Comparison of ENCODE assay signal across 7 cellular contexts in the genomic region with DNA sequence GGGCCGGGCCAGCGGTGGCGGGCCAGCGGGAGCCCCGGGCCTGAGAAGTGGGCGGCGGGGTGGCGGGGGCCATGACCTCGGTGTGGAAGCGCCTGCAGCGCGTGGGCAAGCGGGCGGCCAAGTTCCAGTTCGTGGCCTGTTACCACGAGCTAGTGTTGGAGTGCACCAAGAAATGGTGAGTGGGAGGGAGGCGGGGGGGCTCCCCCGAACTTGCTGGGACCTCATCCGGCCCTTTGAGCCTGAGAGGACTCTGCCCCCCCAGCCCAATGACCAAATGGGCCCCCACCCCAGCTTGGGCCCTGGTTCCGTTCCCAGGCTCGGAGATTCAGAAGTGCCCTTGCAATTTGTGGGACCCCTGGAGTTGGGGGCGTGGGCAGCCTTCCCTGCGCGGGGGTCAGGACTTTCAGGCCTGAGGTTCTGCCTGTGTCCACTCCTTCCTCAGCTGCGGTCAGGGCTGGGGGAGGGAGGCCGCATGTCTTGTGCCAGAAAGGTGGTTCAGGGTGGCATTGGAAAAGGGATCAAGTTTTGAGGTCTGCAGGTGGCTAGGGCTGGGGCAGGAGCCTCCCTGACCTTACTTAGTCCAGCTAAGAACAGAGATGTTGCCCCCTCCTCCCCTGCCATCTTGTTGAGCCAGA. TPM values are rescaled to one million over a fixed set of nuclear protein-coding genes. Genes with fewer than 3 reads are reported as not detected.
DNase-seq lines count a peak whose midpoint lies in the region; ATAC-seq, FAIRE-seq and TF ChIP-seq lines count a peak whose summit lies in the region.

No MANE protein-coding gene starts in this region.

- H3K9me3 ChIP-seq in HUES6 (ENCODE audit: control insufficient read depth, insufficient read depth, low read depth, low read length) (no peaks in the 10 kb centered on the region), keratinocyte (ENCODE audit: control insufficient read depth, low read depth, low read length) (no peaks in the 10 kb centered on the region), suprapubic skin (no peaks in the 10 kb centered on the region)

- dilution Hi-C loops in keratinocyte (cut with MboI; ENCODE audit: extremely low pct_ligation_motif_present, low sequenced_read_pairs), result no loop called here

- peaks cover 8% of the 10 kb centered on the region for H4K20me1 ChIP-seq in keratinocyte (ENCODE audit: control insufficient read depth, extremely low read depth, insufficient read depth, low read length)

- H3K36me3 ChIP-seq in HUES6 (ENCODE audit: control insufficient read depth, insufficient read depth, low read length), result no peaks in the 10 kb centered on the region
- peaks cover 6 to 8% of the 10 kb centered on the region in 2 experiments for H3K36me3 ChIP-seq in keratinocyte (ENCODE audit: control insufficient read depth in 2 of 2, extremely low read depth in 1 of 2, insufficient read depth in 2 of 2, low read length in 2 of 2)
- peaks cover 26% of the 10 kb centered on the region for H3K36me3 ChIP-seq in suprapubic skin

- H3K36me3 Mint-ChIP-seq in activated naive CD8-positive, alpha-beta T cell, result peaks cover 4% of the 10 kb centered on the region

- peak overlapping the region; percentile 72 for H3K27ac Mint-ChIP-seq in activated naive CD8-positive, alpha-beta T cell

- peaks cover 47% of the 10 kb centered on the region for H3K4me1 Mint-ChIP-seq in activated naive CD8-positive, alpha-beta T cell (ENCODE audit: low read depth)

- peak overlapping the region; percentile 64 for H3K4me2 ChIP-seq in keratinocyte (ENCODE audit: control insufficient read depth, extremely low read depth, insufficient read depth, low read depth, low read length)

- no peak for DNase-seq in keratinocyte (ENCODE audit: low read depth, low spot score)
- no peak for DNase-seq in suprapubic skin (ENCODE audit: low spot score in 2 of 2)
- no peak for DNase-seq in mesenteric fat pad (ENCODE audit: low spot score)
- DNase-seq in DMS79 treated with DMSO at 0.1 percent for 48 hours (lab: John Stamatoyannopoulos, UW), result no peak

- H3K9me1 ChIP-seq in keratinocyte (ENCODE audit: control insufficient read depth, extremely low read depth, insufficient read depth, low read length), result no peaks in the 10 kb centered on the region

- no peaks in the 10 kb centered on the region for H3K9me3 Mint-ChIP-seq in activated naive CD8-positive, alpha-beta T cell (ENCODE audit: low read depth)

- H3K27me3 Mint-ChIP-seq in activated naive CD8-positive, alpha-beta T cell, result no peaks in the 10 kb centered on the region

- H3K4me3 ChIP-seq in HUES6 (ENCODE audit: low read depth, low read length) (peak overlapping the region; percentile 52), keratinocyte (ENCODE audit: control insufficient read depth in 2 of 3, extremely low read depth in 1 of 3, insufficient read depth in 2 of 3, low read depth in 1 of 3, low read length in 3 of 3) (peak overlapping the region; percentile 51 to 74 (median 71)), suprapubic skin (peak overlapping the region; percentile 94)

- H3K4me3 Mint-ChIP-seq in activated naive CD8-positive, alpha-beta T cell, result peak overlapping the region; percentile 85

- TF ChIP-seq EP300 in suprapubic skin (IDR thresholded peaks at IDR 0.05), result no peak

- H2AFZ ChIP-seq in keratinocyte (ENCODE audit: control insufficient read depth, low read length), result no peak overlapping the region

- H3K9ac ChIP-seq in HUES6 (ENCODE audit: low read length) (no peak overlapping the region), keratinocyte (ENCODE audit: control insufficient read depth, extremely low read depth, insufficient read depth, low read length) (peak overlapping the region; percentile 56)

- peaks cover 43% of the 10 kb centered on the region for H3K27me3 ChIP-seq in HUES6 (ENCODE audit: control insufficient read depth, insufficient read depth, low read length)
- H3K27me3 ChIP-seq in keratinocyte (ENCODE audit: control insufficient read depth, extremely low read depth, insufficient read depth, low read length), result no peaks in the 10 kb centered on the region
- H3K27me3 ChIP-seq in suprapubic skin, result no peaks in the 10 kb centered on the region

- TF ChIP-seq CTCF in keratinocyte (optimal IDR thresholded peaks at IDR 0.05 in 1 of 3, IDR thresholded peaks at IDR 0.05 in 1 of 3, conservative IDR thresholded peaks at IDR 0.05 in 1 of 3; ENCODE audit: extremely low read depth in 1 of 3, insufficient read depth in 2 of 3, low read length in 3 of 3) (no peak), suprapubic skin (IDR thresholded peaks at IDR 0.05) (no peak)

- no peak for TF ChIP-seq POLR2A in suprapubic skin (IDR thresholded peaks at IDR 0.05)

- H3K27ac ChIP-seq in HUES6 (ENCODE audit: low read depth, low read length) (no peak overlapping the region), keratinocyte (ENCODE audit: control insufficient read depth, insufficient read depth, low read length) (peak overlapping the region; percentile 70), suprapubic skin (peak overlapping the region; percentile 89)

- H3K4me1 ChIP-seq in HUES6 (ENCODE audit: control insufficient read depth, insufficient read depth, low read length) (peaks cover 29% of the 10 kb centered on the region), keratinocyte (ENCODE audit: control insufficient read depth, extremely low read depth, insufficient read depth, low read length) (peaks cover 49% of the 10 kb centered on the region), suprapubic skin (peaks cover 70% of the 10 kb centered on the region)

- ATAC-seq in HG02623 (IDR thresholded peaks at IDR 0.05; ENCODE audit: unreplicated experiment), result no peak

- WGBS in suprapubic skin, result 5% methylated on average over 20 of the region's 26 CpGs

- H3K79me2 ChIP-seq in keratinocyte (ENCODE audit: control insufficient read depth, insufficient read depth, low read length), result peaks cover 12% of the 10 kb centered on the region

- FAIRE-seq in keratinocyte (lab: Jason Lieb, UNC), result no peak

RNA-seq across cellular contexts. Expression of a gene that starts 0.5 kb away (rescaled TPM):
- 8.5 to 14.0 TPM (median 10.4 TPM) in 3 replicates for polyA plus RNA-seq in keratinocyte
- 28.9 TPM for polyA plus RNA-seq in keratinocyte (2011; ENCODE audit: low read depth)
- polyA plus RNA-seq in keratinocyte (2011; cell fraction: cytosol; rRNA removed), result 5.2 and 16.1 TPM in 2 replicates
- polyA plus RNA-seq in keratinocyte (2011; cell fraction: nucleus; rRNA removed), result 35.7 and 50.9 TPM in 2 replicates
- 12.7 and 19.8 TPM in 2 replicates for polyA plus RNA-seq in keratinocyte (2012; ENCODE audit: low replicate concordance)
- polyA minus RNA-seq in keratinocyte, result 9.8 to 25.0 TPM (median 16.6 TPM) in 3 replicates
- 36.8 TPM for polyA minus RNA-seq in keratinocyte (2011; cell fraction: cytosol; rRNA and poly(A)+ RNA removed)
- polyA minus RNA-seq in keratinocyte (2011; cell fraction: nucleus; rRNA and poly(A)+ RNA removed), result 21.4 and 21.5 TPM in 2 replicates
- total RNA-seq in suprapubic skin (100 to 1,000 TPM in 1 of 4 donors, 10 to 100 TPM in 3; 40.3 to 150 (median 56.2) TPM), mesenteric fat pad (78.6 TPM)

RNA-seq across cellular contexts. Expression of a gene that starts 4.0 kb away (rescaled TPM):
- polyA plus RNA-seq in keratinocyte, result 11.5 to 37.6 TPM (median 13.5 TPM) in 3 replicates
- 1.3 TPM for polyA plus RNA-seq in keratinocyte (2011; ENCODE audit: low read depth)
- polyA plus RNA-seq in keratinocyte (2011; cell fraction: cytosol; rRNA removed), result 18.0 and 37.6 TPM in 2 replicates
- polyA plus RNA-seq in keratinocyte (2011; cell fraction: nucleus; rRNA removed), result 8.8 and 17.8 TPM in 2 replicates
- 17.0 and 20.6 TPM in 2 replicates for polyA plus RNA-seq in keratinocyte (2012; ENCODE audit: low replicate concordance)
- 8.9 to 33.5 TPM (median 20.7 TPM) in 3 replicates for polyA minus RNA-seq in keratinocyte
- 30.5 TPM for polyA minus RNA-seq in keratinocyte (2011; cell fraction: cytosol; rRNA and poly(A)+ RNA removed)
- 2.1 and 9.4 TPM in 2 replicates for polyA minus RNA-seq in keratinocyte (2011; cell fraction: nucleus; rRNA and poly(A)+ RNA removed)
- total RNA-seq in suprapubic skin (100 to 1,000 TPM in 1 of 4 donors, 10 to 100 TPM in 3; 45.2 to 103 (median 72.0) TPM), mesenteric fat pad (37.4 TPM)

RNA-seq across cellular contexts. Expression of a gene that starts 6.1 kb away (rescaled TPM):
- 33.6 to 48.5 TPM (median 47.5 TPM) in 3 replicates for polyA plus RNA-seq in keratinocyte
- polyA plus RNA-seq in keratinocyte (2011; ENCODE audit: low read depth), result 9.1 TPM
- 29.1 and 56.1 TPM in 2 replicates for polyA plus RNA-seq in keratinocyte (2011; cell fraction: cytosol; rRNA removed)
- polyA plus RNA-seq in keratinocyte (2011; cell fraction: nucleus; rRNA removed), result 34.2 and 37.8 TPM in 2 replicates
- 47.2 and 82.7 TPM in 2 replicates for polyA plus RNA-seq in keratinocyte (2012; ENCODE audit: low replicate concordance)
- 8.8 to 35.2 TPM (median 10.5 TPM) in 3 replicates for polyA minus RNA-seq in keratinocyte
- polyA minus RNA-seq in keratinocyte (2011; cell fraction: cytosol; rRNA and poly(A)+ RNA removed), result 33.8 TPM
- 12.9 and 16.0 TPM in 2 replicates for polyA minus RNA-seq in keratinocyte (2011; cell fraction: nucleus; rRNA and poly(A)+ RNA removed)
- total RNA-seq in suprapubic skin, result 10 to 100 TPM; 60.9 to 97.4 (median 77.9) TPM
- 34.9 TPM for total RNA-seq in mesenteric fat pad

RNA-seq across cellular contexts. Expression of a gene that starts 18.2 kb away (rescaled TPM):
- polyA plus RNA-seq in keratinocyte, result 9.1 to 23.0 TPM (median 11.0 TPM) in 3 replicates
- 4.4 TPM for polyA plus RNA-seq in keratinocyte (2011; ENCODE audit: low read depth)
- polyA plus RNA-seq in keratinocyte (2011; cell fraction: cytosol; rRNA removed), result 6.9 and 16.8 TPM in 2 replicates
- polyA plus RNA-seq in keratinocyte (2011; cell fraction: nucleus; rRNA removed), result 45.1 and 57.9 TPM in 2 replicates
- polyA plus RNA-seq in keratinocyte (2012; ENCODE audit: low replicate concordance), result 8.9 and 26.6 TPM in 2 replicates
- 8.8 to 64.5 TPM (median 10.5 TPM) in 3 replicates for polyA minus RNA-seq in keratinocyte
- 32.8 TPM for polyA minus RNA-seq in keratinocyte (2011; cell fraction: cytosol; rRNA and poly(A)+ RNA removed)
- polyA minus RNA-seq in keratinocyte (2011; cell fraction: nucleus; rRNA and poly(A)+ RNA removed), result 30.0 and 30.3 TPM in 2 replicates
- total RNA-seq in suprapubic skin (10 to 100 TPM; 65.1 to 86.7 (median 71.0) TPM), mesenteric fat pad (91.9 TPM)

RNA-seq across cellular contexts. Expression of a gene that starts 19.3 kb away (rescaled TPM):
- polyA plus RNA-seq in keratinocyte, result 0.14 to 1.5 TPM (median 0.46 TPM) in 3 replicates
- polyA plus RNA-seq in keratinocyte (2011; ENCODE audit: low read depth), result not detected
- 0.18 and 0.19 TPM in 2 replicates for polyA plus RNA-seq in keratinocyte (2011; cell fraction: cytosol; rRNA removed)
- polyA plus RNA-seq in keratinocyte (2011; cell fraction: nucleus; rRNA removed), result 0.34 and 0.51 TPM in 2 replicates
- polyA plus RNA-seq in keratinocyte (2012; ENCODE audit: low replicate concordance), result 0.63 and 0.75 TPM in 2 replicates
- polyA minus RNA-seq in keratinocyte, result 0.26 TPM in 1 of 3 replicates, not detected in the others
- polyA minus RNA-seq in keratinocyte (2011; cell fraction: cytosol; rRNA and poly(A)+ RNA removed), result not detected
- not detected in 2 replicates for polyA minus RNA-seq in keratinocyte (2011; cell fraction: nucleus; rRNA and poly(A)+ RNA removed)
- total RNA-seq in suprapubic skin (100 to 1,000 TPM in 3 of 4 donors, 10 to 100 TPM in 1; 32.6 to 183 (median 144) TPM), mesenteric fat pad (1.5 TPM)
